9 cellular contexts compared by ENCODE assay signal in the genomic region with DNA sequence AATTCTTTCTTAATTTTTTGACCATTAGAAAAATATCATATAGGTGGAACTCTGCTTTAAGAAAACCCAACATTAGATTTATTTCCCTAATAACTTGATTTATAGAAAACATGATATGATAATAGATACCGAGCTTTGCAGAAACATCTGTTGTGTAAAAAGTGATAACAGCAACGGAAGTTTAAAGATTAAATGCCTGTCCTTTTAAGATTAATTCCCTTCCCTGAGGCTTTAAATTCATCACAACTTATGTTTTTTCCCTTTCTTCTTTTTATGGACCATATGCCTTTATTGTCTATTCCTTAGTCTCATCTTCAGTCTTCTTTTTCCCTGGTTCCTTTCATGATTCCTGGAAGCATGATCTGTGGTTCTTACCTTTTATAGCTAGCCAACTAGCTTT. TPM values are rescaled to one million over a fixed set of nuclear protein-coding genes. Genes with fewer than 3 reads are reported as not detected.
A peak's percentile ranks its signal among the peaks of the same experiment; 100 is the strongest.
DNase-seq lines count a peak whose midpoint lies in the region; ATAC-seq, FAIRE-seq and TF ChIP-seq lines count a peak whose summit lies in the region.
"Had no signal": no experiment of that assay in that cellular context is flagged by ENCODE, and none has a peak within 500 bp of the region (broad histone marks: within the 10 kb centered on the region; RNA-seq: fewer than 3 reads in every experiment).

No MANE protein-coding gene starts in this region.

- H3K27me3 Mint-ChIP-seq in naive thymus-derived CD4-positive, alpha-beta T cell, result peaks cover 0 to 5% (median 4%) of the 10 kb centered on the region in 5 donors
- peaks cover 2% of the 10 kb centered on the region for H3K27me3 Mint-ChIP-seq in activated T-helper 1 cell treated with anti-CD3 and anti-CD28 coated beads, Interleukin-12 subunit alpha, Interleukin-12 subunit beta, Interleukin-2, Interleukin-4 antibody, amounts not matched to agents 30 ng/mL and 10 ng/mL and 1 ng/mL, durations not matched to agents 14 hours and 24 hours and 36 hours (ENCODE audit: insufficient read depth)

- TF ChIP-seq CTCF in KMS-11 (conservative IDR thresholded peaks at IDR 0.05; ENCODE audit: low read depth, low read length), result no peak
- TF ChIP-seq CTCF in colonic mucosa (IDR thresholded peaks at IDR 0.05), result no peak

- CTCF ChIA-PET in naive thymus-derived CD4-positive, alpha-beta T cell (lab: Charles Lee), result interaction anchor here (1.0 to 2.6 kb wide), 4 partner anchors 11 to 45 kb away, joined by 3 to 12 read pairs (median 6); no protein-coding TSS in a partner anchor

- peaks cover 7% of the 10 kb centered on the region; the same call in 1 of the 2 replicates for H4K20me1 ChIP-seq in KMS-11 (ENCODE audit: insufficient read depth)

- H3K79me2 ChIP-seq in ACC112 (ENCODE audit: control insufficient read depth, insufficient read depth, low read length, unreplicated experiment) (peaks cover 67% of the 10 kb centered on the region), KMS-11 (ENCODE audit: insufficient read depth, low read depth) (peaks cover 67% of the 10 kb centered on the region)

- H3K4me3 ChIP-seq in ACC112 (ENCODE audit: low read depth, low read length) (peak overlapping the region; percentile 92), KMS-11 (IDR thresholded peaks at IDR 0.05; ENCODE audit: insufficient read depth, low read depth, low read length) (no peak overlapping the region), colonic mucosa (peak overlapping the region; percentile 73)
- peak overlapping the region; percentile 76 for H3K4me3 ChIP-seq in naive thymus-derived CD4-positive, alpha-beta T cell (ENCODE audit: low read length)

- H3K27ac ChIP-seq in ACC112 (ENCODE audit: low read depth, low read length), result peak overlapping the region; percentile 89
- H3K27ac ChIP-seq in KMS-11, result peak overlapping the region; percentile 97; the same call in 1 of the 2 replicates
- peak overlapping the region; percentile 98 for H3K27ac ChIP-seq in colonic mucosa
- peak overlapping the region; percentile 100 for H3K27ac ChIP-seq in naive thymus-derived CD4-positive, alpha-beta T cell (ENCODE audit: low read depth, low read length)

- no peak for ATAC-seq in naive thymus-derived CD4-positive, alpha-beta T cell

- no peak for DNase-seq in colonic mucosa
- no peak for DNase-seq in naive thymus-derived CD4-positive, alpha-beta T cell
- DNase-seq in activated T-helper 1 cell treated with anti-CD3 and anti-CD28 coated beads, Interleukin-12 subunit alpha, Interleukin-12 subunit beta, Interleukin-2, Interleukin-4 antibody, amounts not matched to agents 30 ng/mL and 10 ng/mL and 1 ng/mL, durations not matched to agents 14 hours and 24 hours and 36 hours (ENCODE audit: low spot score), result no peak
- no peak for DNase-seq in frontal cortex (ENCODE audit: low spot score in 2 of 2)
- DNase-seq in NCI-H2107 treated with DMSO at 0.1 percent for 48 hours (lab: John Stamatoyannopoulos, UW; ENCODE audit: unreplicated experiment), result no peak
- no peak for DNase-seq in A172 (ENCODE audit: low spot score)
- DNase-seq: anterior cingulate cortex had no signal

- peaks cover 0 to 2% (median 0%) of the 10 kb centered on the region in 11 donors for H3K9me3 Mint-ChIP-seq in naive thymus-derived CD4-positive, alpha-beta T cell
- no peaks in the 10 kb centered on the region for H3K9me3 Mint-ChIP-seq in activated T-helper 1 cell treated with anti-CD3 and anti-CD28 coated beads, Interleukin-12 subunit alpha, Interleukin-12 subunit beta, Interleukin-2, Interleukin-4 antibody, amounts not matched to agents 30 ng/mL and 10 ng/mL and 1 ng/mL, durations not matched to agents 14 hours and 24 hours and 36 hours

- no peaks in the 10 kb centered on the region for H3K9me3 ChIP-seq in colonic mucosa
- no peaks in the 10 kb centered on the region for H3K9me3 ChIP-seq in naive thymus-derived CD4-positive, alpha-beta T cell (ENCODE audit: control insufficient read depth in 2 of 3, low read length in 3 of 3)

- H3K4me3 Mint-ChIP-seq in naive thymus-derived CD4-positive, alpha-beta T cell, result no peak overlapping the region
- no peak overlapping the region for H3K4me3 Mint-ChIP-seq in activated T-helper 1 cell treated with anti-CD3 and anti-CD28 coated beads, Interleukin-12 subunit alpha, Interleukin-12 subunit beta, Interleukin-2, Interleukin-4 antibody, amounts not matched to agents 30 ng/mL and 10 ng/mL and 1 ng/mL, durations not matched to agents 14 hours and 24 hours and 36 hours

- no peak for FAIRE-seq in frontal cortex (lab: Jason Lieb, UNC)

- H3K4me1 ChIP-seq in ACC112 (ENCODE audit: control insufficient read depth, insufficient read depth, low read length, unreplicated experiment) (peaks cover 36% of the 10 kb centered on the region), KMS-11 (ENCODE audit: low read depth, poor library complexity, severe bottlenecking) (peaks cover 38% of the 10 kb centered on the region), colonic mucosa (peaks cover 6% of the 10 kb centered on the region)
- peaks cover 32 to 41% of the 10 kb centered on the region in 2 donors for H3K4me1 ChIP-seq in naive thymus-derived CD4-positive, alpha-beta T cell (ENCODE audit: control insufficient read depth in 2 of 2, insufficient read depth in 2 of 2, low read length in 2 of 2)

- intact Hi-C loops in colonic mucosa (cut with DNase I), result no loop called here
- intact Hi-C loops in naive thymus-derived CD4-positive, alpha-beta T cell (cut with micrococcal nuclease), result loop anchor here (1.0 to 10.0 kb wide), 22 partner anchors 13 to 1824 kb away; partner anchors contain the start of genes AMPD3 (in 2 of the 2), BMAL1 (in 2 of the 2), BTBD10 (in 2 of the 2) and CTR9 (in 2 of the 2)
- intact Hi-C loops in activated T-helper 1 cell treated with anti-CD3 and anti-CD28 coated beads, Interleukin-12 subunit alpha, Interleukin-12 subunit beta, Interleukin-2, Interleukin-4 antibody, amounts not matched to agents 30 ng/mL and 10 ng/mL and 1 ng/mL, durations not matched to agents 14 hours and 24 hours and 36 hours (cut with micrococcal nuclease), result loop anchor here (2.0 to 10.0 kb wide), 15 partner anchors 37 to 1825 kb away; partner anchors contain the start of genes AMPD3, BMAL1, BTBD10 and CTR9

- no peaks in the 10 kb centered on the region for H3K36me3 Mint-ChIP-seq in naive thymus-derived CD4-positive, alpha-beta T cell
- H3K36me3 Mint-ChIP-seq in activated T-helper 1 cell treated with anti-CD3 and anti-CD28 coated beads, Interleukin-12 subunit alpha, Interleukin-12 subunit beta, Interleukin-2, Interleukin-4 antibody, amounts not matched to agents 30 ng/mL and 10 ng/mL and 1 ng/mL, durations not matched to agents 14 hours and 24 hours and 36 hours (ENCODE audit: low read depth), result peaks cover 2% of the 10 kb centered on the region

- H3K4me1 Mint-ChIP-seq in naive thymus-derived CD4-positive, alpha-beta T cell, result peaks cover 4 to 38% (median 9%) of the 10 kb centered on the region in 7 donors
- H3K4me1 Mint-ChIP-seq in activated T-helper 1 cell treated with anti-CD3 and anti-CD28 coated beads, Interleukin-12 subunit alpha, Interleukin-12 subunit beta, Interleukin-2, Interleukin-4 antibody, amounts not matched to agents 30 ng/mL and 10 ng/mL and 1 ng/mL, durations not matched to agents 14 hours and 24 hours and 36 hours (ENCODE audit: low read depth), result peaks cover 10% of the 10 kb centered on the region

- H3K4me2 ChIP-seq in KMS-11, result peak overlapping the region; percentile 85

- H3K36me3 ChIP-seq in ACC112 (ENCODE audit: insufficient read depth, low read length) (no peaks in the 10 kb centered on the region), KMS-11 (ENCODE audit: insufficient read depth) (no peaks in the 10 kb centered on the region), colonic mucosa (no peaks in the 10 kb centered on the region)
- H3K36me3 ChIP-seq in naive thymus-derived CD4-positive, alpha-beta T cell (ENCODE audit: control insufficient read depth in 2 of 3, insufficient read depth in 3 of 3, low read length in 3 of 3), result peaks cover 0 to 6% (median 0%) of the 10 kb centered on the region in 3 experiments

- H3K27me3 ChIP-seq in ACC112 (ENCODE audit: insufficient read depth, low read length) (no peaks in the 10 kb centered on the region), KMS-11 (ENCODE audit: insufficient read depth, low read depth) (no peaks in the 10 kb centered on the region), colonic mucosa (no peaks in the 10 kb centered on the region)
- H3K27me3 ChIP-seq in naive thymus-derived CD4-positive, alpha-beta T cell (ENCODE audit: control insufficient read depth in 2 of 2, insufficient read depth in 2 of 2, low read length in 2 of 2), result no peaks in the 10 kb centered on the region

- H2AFZ ChIP-seq in ACC112 (ENCODE audit: low read length, unreplicated experiment), result no peak overlapping the region
- H2AFZ ChIP-seq in KMS-11 (ENCODE audit: low read depth), result no peak overlapping the region

- no peak overlapping the region for H3K27ac Mint-ChIP-seq in naive thymus-derived CD4-positive, alpha-beta T cell
- H3K27ac Mint-ChIP-seq in activated T-helper 1 cell treated with anti-CD3 and anti-CD28 coated beads, Interleukin-12 subunit alpha, Interleukin-12 subunit beta, Interleukin-2, Interleukin-4 antibody, amounts not matched to agents 30 ng/mL and 10 ng/mL and 1 ng/mL, durations not matched to agents 14 hours and 24 hours and 36 hours, result no peak overlapping the region

- H3K9ac ChIP-seq in KMS-11 (peak overlapping the region; percentile 98; the same call in 1 of the 2 replicates), colonic mucosa (ENCODE audit: low read depth in 2 of 2, low read length in 2 of 2) (peak overlapping the region in 1 of 2 donors; percentile 94)

- POLR2A ChIA-PET in naive thymus-derived CD4-positive, alpha-beta T cell (lab: Charles Lee), result interaction anchor here (0.6 to 4.2 kb wide), 10 partner anchors 7 to 1056 kb away, joined by 3 to 35 read pairs (median 4); partner anchors contain the start of genes EIF4G2 and ZBED5

RNA-seq across cellular contexts. Expression of gene USP47, which starts 1.9 kb away (rescaled TPM):
- total RNA-seq in colonic mucosa (10 to 100 TPM; 31.3 to 40.3 TPM), frontal cortex (149 TPM)
- total RNA-seq in naive thymus-derived CD4-positive, alpha-beta T cell, result 10 to 100 TPM; 45.6 to 71.8 (median 59.1) TPM
- polyA plus RNA-seq in naive thymus-derived CD4-positive, alpha-beta T cell, result 10 to 100 TPM; 42.1 to 72.4 TPM
- total RNA-seq in activated T-helper 1 cell treated with anti-CD3 and anti-CD28 coated beads, Interleukin-12 subunit alpha, Interleukin-12 subunit beta, Interleukin-2, Interleukin-4 antibody, amounts not matched to agents 30 ng/mL and 10 ng/mL and 1 ng/mL, durations not matched to agents 14 hours and 24 hours and 36 hours, result 52.0 and 54.8 TPM in 2 replicates
- 66.5 and 80.7 TPM in 2 replicates for total RNA-seq in A172 (2014; rRNA removed; shearing (Covaris generic))
